In the genomic region with DNA sequence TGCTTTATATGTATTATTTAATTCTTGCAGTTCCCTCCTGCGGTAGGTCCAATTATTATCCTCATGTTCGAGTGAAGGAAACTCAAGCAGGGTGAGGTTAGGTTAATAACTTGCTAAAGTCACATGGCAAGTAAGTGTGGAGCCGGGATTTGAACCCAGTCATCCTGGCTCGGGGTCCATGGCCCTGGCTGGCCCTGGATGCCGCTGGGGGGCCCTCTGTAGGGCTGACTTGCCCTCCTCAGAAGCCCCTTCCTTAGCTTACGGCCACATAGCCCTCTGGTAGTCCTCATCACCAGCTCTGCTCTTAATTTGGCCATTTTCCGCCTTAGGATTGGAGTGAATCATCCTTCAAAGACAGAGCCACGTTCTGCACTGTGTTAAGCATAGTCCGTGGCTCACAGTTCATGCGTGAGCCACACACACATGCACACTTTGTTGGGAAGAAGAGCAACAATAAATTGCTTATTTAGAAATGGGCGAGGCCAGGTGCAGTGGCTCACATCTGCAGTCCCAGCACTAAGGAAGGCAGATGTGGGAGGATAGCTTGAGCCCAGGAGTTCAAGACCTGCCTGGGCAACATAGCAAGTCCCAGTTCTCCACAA, we compare ENCODE assay signal across 27 cellular contexts.
"Had no signal": no experiment of that assay in that cellular context is flagged by ENCODE, and none has a peak within 500 bp of the region (broad histone marks: within the 10 kb centered on the region; RNA-seq: fewer than 3 reads in every experiment).

No MANE protein-coding gene starts in this region.

- H3K9me3 ChIP-seq: colonic mucosa, gastroesophageal sphincter, psoas muscle, right atrium auricular region, tibial nerve had no signal

- H3K4me3 ChIP-seq: colonic mucosa, gastroesophageal sphincter, psoas muscle, right atrium auricular region, tibial nerve had no signal

- H3K9ac ChIP-seq: parathyroid adenoma had no signal

- ATAC-seq: gastroesophageal sphincter; psoas muscle; stimulated activated naive B cell treated with anti-CD40 and anti-IgM and Interleukin-4, amounts not matched to agents 10 μg/mL and 1 μg/mL and 100 μg/mL, for 72 hours had no signal

- H3K36me3 ChIP-seq: colonic mucosa, gastroesophageal sphincter, right atrium auricular region, WERI-Rb-1 had no signal

- H3K4me1 ChIP-seq: colonic mucosa, gastroesophageal sphincter, parathyroid adenoma, right atrium auricular region, tibial nerve had no signal

- FAIRE-seq: kidney had no signal

- H3K27me3 ChIP-seq: colonic mucosa, dorsolateral prefrontal cortex, gastroesophageal sphincter, right atrium auricular region, tibial nerve had no signal

- H3K27ac ChIP-seq: colonic mucosa, gastroesophageal sphincter, parathyroid adenoma, psoas muscle, right atrium auricular region, tibial nerve had no signal

- DNase-seq: activated CD4-positive, alpha-beta memory T cell treated with anti-CD3 and anti-CD28 coated beads for 36 hours; activated CD4-positive, alpha-beta T cell treated with anti-CD3 and anti-CD28 coated beads, Interleukin-2, amount 10 ng/mL, durations not matched to agents 24 days and 14 days; activated CD4-positive, CD25-positive, alpha-beta regulatory T cell treated with anti-CD3 and anti-CD28 coated beads, Interleukin-2, amount 50 U/mL, for 72 hours; activated CD8-positive, alpha-beta memory T cell treated with anti-CD3 and anti-CD28 coated beads, Interleukin-2, amount 50 U/mL, for 4 hours; activated gamma-delta T cell treated with Interleukin-2 at 50 U/mL for 16 hours; activated naive CD4-positive, alpha-beta T cell treated with anti-CD3 and anti-CD28 coated beads, Interleukin-2, amount 50 U/mL, for 16 hours; activated T-cell treated with anti-CD3 and anti-CD28 coated beads, Interleukin-2, amount 50 U/mL, for 1 hour; colonic mucosa; dorsolateral prefrontal cortex; effector memory CD4-positive, alpha-beta T cell; head of caudate nucleus; immature natural killer cell; kidney; left colon; mammary epithelial cell; naive B cell; nucleus accumbens; psoas muscle; stimulated activated CD4-positive, alpha-beta T cell treated with anti-CD3 and anti-CD28 coated beads, Interleukin-15, amount 100 ng/mL, for 24 hours; stimulated activated CD4-positive, alpha-beta T cell treated with anti-CD3 and anti-CD28 coated beads, Interleukin-2, amount 100 ng/mL, for 24 hours; stimulated activated naive B cell treated with anti-CD40 and anti-IgM and Interleukin-4, amounts not matched to agents 10 μg/mL and 1 μg/mL and 100 μg/mL, for 72 hours; T-helper 9 cell; WERI-Rb-1 had no signal

- H2AFZ ChIP-seq: parathyroid adenoma had no signal
